ENCODE assay signal across 10 cellular contexts in the genomic region with DNA sequence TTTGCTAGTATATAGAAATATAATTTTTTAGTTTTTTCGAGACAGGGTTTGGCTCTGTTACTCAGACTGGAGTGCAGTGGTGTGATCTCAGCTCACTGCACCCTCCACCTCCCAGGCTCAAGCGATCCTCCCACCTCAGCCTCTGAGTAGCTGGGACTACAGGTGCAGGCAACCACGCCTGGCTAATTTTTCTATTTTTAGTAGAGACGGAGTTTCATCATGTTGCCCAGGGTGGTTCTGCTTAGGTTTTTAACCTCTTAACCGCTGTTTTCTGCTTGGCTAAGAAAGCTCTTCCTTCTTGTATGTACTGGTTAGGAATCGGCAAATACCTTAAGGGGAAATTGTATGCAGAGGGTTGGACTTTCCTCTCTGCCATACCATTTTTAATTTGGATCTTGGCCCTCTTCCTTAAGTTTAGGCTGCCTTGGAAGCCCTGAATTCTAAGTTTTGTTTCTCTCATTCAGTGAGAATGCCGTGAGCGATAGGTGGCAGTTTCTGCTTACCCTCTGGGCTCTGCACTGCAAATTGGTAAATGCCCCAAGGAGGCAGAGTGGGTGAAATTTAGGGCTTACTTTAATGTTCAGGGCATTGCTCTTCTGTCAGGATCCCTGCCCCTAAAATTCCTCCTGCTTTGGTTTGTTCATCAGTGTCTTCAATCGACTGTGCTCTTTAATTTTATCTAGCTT. TPM values are rescaled to one million over a fixed set of nuclear protein-coding genes. Genes with fewer than 3 reads are reported as not detected.
DNase-seq lines count a peak whose midpoint lies in the region; ATAC-seq and TF ChIP-seq lines count a peak whose summit lies in the region.
"Had no signal": no experiment of that assay in that cellular context is flagged by ENCODE, and none has a peak within 500 bp of the region (broad histone marks: within the 10 kb centered on the region; RNA-seq: fewer than 3 reads in every experiment).

No MANE protein-coding gene starts in this region.

- no peaks in the 10 kb centered on the region for H3K27me3 Mint-ChIP-seq in CD4-positive, alpha-beta T cell

- POLR2A ChIA-PET in CD4-positive, alpha-beta T cell (lab: Charles Lee), result no interaction called here

- TF ChIP-seq EP300 in sigmoid colon (IDR thresholded peaks at IDR 0.05), result no peak

- WGBS in sigmoid colon, 2 donors, result 68 to 71% methylated on average over 9 of the region's 9 CpGs

- H3K4me3 Mint-ChIP-seq in CD4-positive, alpha-beta T cell, result no peak overlapping the region
- H3K4me3 Mint-ChIP-seq: H9, neural crest cell had no signal

- H3K27ac Mint-ChIP-seq in CD4-positive, alpha-beta T cell, result no peak overlapping the region

- peak; percentile 73 for ATAC-seq in GM18870 (IDR thresholded peaks at IDR 0.05; ENCODE audit: unreplicated experiment)
- peak; percentile 78 for ATAC-seq in GM21723 (IDR thresholded peaks at IDR 0.05; ENCODE audit: unreplicated experiment)
- ATAC-seq in HG03469 (IDR thresholded peaks at IDR 0.05; ENCODE audit: unreplicated experiment), result peak; percentile 62
- ATAC-seq in CD4-positive, alpha-beta T cell (ENCODE audit: poor library complexity), result no peak
- ATAC-seq in gastrocnemius medialis, result no peak
- ATAC-seq: activated naive CD4-positive, alpha-beta T cell treated with anti-CD3 and anti-CD28 coated beads, Interleukin-2, amount 50 U/mL, for 72 hours had no signal

- no peaks in the 10 kb centered on the region for H3K9me3 ChIP-seq in CD4-positive, alpha-beta T cell (ENCODE audit: control insufficient read depth, low read length)
- H3K9me3 ChIP-seq in gastrocnemius medialis, result no peaks in the 10 kb centered on the region
- H3K9me3 ChIP-seq in sigmoid colon, result no peaks in the 10 kb centered on the region

- H3K27me3 ChIP-seq in CD4-positive, alpha-beta T cell (ENCODE audit: control insufficient read depth, insufficient read depth, low read length), result no peaks in the 10 kb centered on the region
- H3K27me3 ChIP-seq in gastrocnemius medialis (no peaks in the 10 kb centered on the region), sigmoid colon (no peaks in the 10 kb centered on the region)

- no peaks in the 10 kb centered on the region for H3K36me3 Mint-ChIP-seq in CD4-positive, alpha-beta T cell (ENCODE audit: low read depth)
- H3K36me3 Mint-ChIP-seq: activated naive CD4-positive, alpha-beta T cell treated with anti-CD3 and anti-CD28 coated beads, Interleukin-2, amount 50 U/mL, for 72 hours had no signal

- CTCF ChIA-PET in CD4-positive, alpha-beta T cell (lab: Charles Lee), result no interaction called here

- H3K36me3 ChIP-seq in gastrocnemius medialis (no peaks in the 10 kb centered on the region), sigmoid colon (no peaks in the 10 kb centered on the region)

- H3K4me3 ChIP-seq in gastrocnemius medialis, result no peak overlapping the region
- H3K4me3 ChIP-seq in sigmoid colon, result no peak overlapping the region

- in situ Hi-C loops in gastrocnemius medialis (cut with MboI; ENCODE audit: low sequenced_read_pairs in 4 of 4), result no loop called here

- no peaks in the 10 kb centered on the region for H3K4me1 Mint-ChIP-seq in CD4-positive, alpha-beta T cell (ENCODE audit: low read depth)

- intact Hi-C loops in CD4-positive, alpha-beta T cell (cut with DNase I, micrococcal nuclease), result no loop called here
- intact Hi-C loops in gastrocnemius medialis (cut with DNase I; ENCODE audit: low total_unique reads) (no loop called here), sigmoid colon (cut with DNase I) (no loop called here)

- H3K27ac ChIP-seq in CD4-positive, alpha-beta T cell (ENCODE audit: low read depth, low read length), result no peak overlapping the region
- H3K27ac ChIP-seq in gastrocnemius medialis (no peak overlapping the region), sigmoid colon (no peak overlapping the region)

- H3K4me1 ChIP-seq in gastrocnemius medialis, result no peaks in the 10 kb centered on the region
- no peaks in the 10 kb centered on the region for H3K4me1 ChIP-seq in sigmoid colon

- TF ChIP-seq POLR2A in gastrocnemius medialis (IDR thresholded peaks at IDR 0.05) (no peak), sigmoid colon (IDR thresholded peaks at IDR 0.05) (no peak)

- DNase-seq in germinal center (ENCODE audit: low spot score) (peak; percentile 33), gastrocnemius medialis (no peak), sigmoid colon (no peak)
- DNase-seq in CD4-positive, alpha-beta T cell, result no peak
- DNase-seq: H9 had no signal

- TF ChIP-seq CTCF in CD4-positive, alpha-beta T cell (IDR thresholded peaks at IDR 0.05), result no peak
- no peak for TF ChIP-seq CTCF in gastrocnemius medialis (IDR thresholded peaks at IDR 0.05 in 4 of 5, conservative IDR thresholded peaks at IDR 0.05 in 1 of 5)
- no peak for TF ChIP-seq CTCF in sigmoid colon (IDR thresholded peaks at IDR 0.05)

- no peaks in the 10 kb centered on the region for H3K9me3 Mint-ChIP-seq in CD4-positive, alpha-beta T cell
- H3K9me3 Mint-ChIP-seq: activated naive CD4-positive, alpha-beta T cell treated with anti-CD3 and anti-CD28 coated beads, Interleukin-2, amount 50 U/mL, for 72 hours; H9; neural crest cell had no signal

RNA-seq across cellular contexts. Expression of a gene that starts 32.3 kb away (rescaled TPM):
- under 1 TPM; 0.22 to 0.34 TPM for total RNA-seq in CD4-positive, alpha-beta T cell
- total RNA-seq in gastrocnemius medialis (10 to 100 TPM in 2 of 4 donors, 1 to 10 TPM in 2; 2.7 to 42.5 (median 11.9) TPM), sigmoid colon (1 to 10 TPM in 3 of 4 donors, under 1 TPM in 1; 0.66 to 1.9 (median 1.2) TPM)
- polyA plus RNA-seq in sigmoid colon, result 1 to 10 TPM in 2 of 3 donors, under 1 TPM in 1; 0.46 to 2.2 (median 1.2) TPM

Comparison
In these comparisons a context has a peak if more than half of its experiments do, and no peak if none do; other contexts are left out.
1. ATAC-seq: peak in GM18870 (single experiment), GM21723 (single experiment) and HG03469 (single experiment); none in CD4-positive, alpha-beta T cell (single experiment) and gastrocnemius medialis (0 of 2).